1 cellular context compared by ENCODE assay signal in genomic region chr21:46082638-46083270, GRCh38.
TF ChIP-seq lines count a peak whose summit lies in the region.

No MANE protein-coding gene starts in this region.

TF ChIP-seq in GM23338, 12 proteins besides CTCF, POLR2A, EP300 and RAD21:
- TF ChIP-seq, protein P1, sequence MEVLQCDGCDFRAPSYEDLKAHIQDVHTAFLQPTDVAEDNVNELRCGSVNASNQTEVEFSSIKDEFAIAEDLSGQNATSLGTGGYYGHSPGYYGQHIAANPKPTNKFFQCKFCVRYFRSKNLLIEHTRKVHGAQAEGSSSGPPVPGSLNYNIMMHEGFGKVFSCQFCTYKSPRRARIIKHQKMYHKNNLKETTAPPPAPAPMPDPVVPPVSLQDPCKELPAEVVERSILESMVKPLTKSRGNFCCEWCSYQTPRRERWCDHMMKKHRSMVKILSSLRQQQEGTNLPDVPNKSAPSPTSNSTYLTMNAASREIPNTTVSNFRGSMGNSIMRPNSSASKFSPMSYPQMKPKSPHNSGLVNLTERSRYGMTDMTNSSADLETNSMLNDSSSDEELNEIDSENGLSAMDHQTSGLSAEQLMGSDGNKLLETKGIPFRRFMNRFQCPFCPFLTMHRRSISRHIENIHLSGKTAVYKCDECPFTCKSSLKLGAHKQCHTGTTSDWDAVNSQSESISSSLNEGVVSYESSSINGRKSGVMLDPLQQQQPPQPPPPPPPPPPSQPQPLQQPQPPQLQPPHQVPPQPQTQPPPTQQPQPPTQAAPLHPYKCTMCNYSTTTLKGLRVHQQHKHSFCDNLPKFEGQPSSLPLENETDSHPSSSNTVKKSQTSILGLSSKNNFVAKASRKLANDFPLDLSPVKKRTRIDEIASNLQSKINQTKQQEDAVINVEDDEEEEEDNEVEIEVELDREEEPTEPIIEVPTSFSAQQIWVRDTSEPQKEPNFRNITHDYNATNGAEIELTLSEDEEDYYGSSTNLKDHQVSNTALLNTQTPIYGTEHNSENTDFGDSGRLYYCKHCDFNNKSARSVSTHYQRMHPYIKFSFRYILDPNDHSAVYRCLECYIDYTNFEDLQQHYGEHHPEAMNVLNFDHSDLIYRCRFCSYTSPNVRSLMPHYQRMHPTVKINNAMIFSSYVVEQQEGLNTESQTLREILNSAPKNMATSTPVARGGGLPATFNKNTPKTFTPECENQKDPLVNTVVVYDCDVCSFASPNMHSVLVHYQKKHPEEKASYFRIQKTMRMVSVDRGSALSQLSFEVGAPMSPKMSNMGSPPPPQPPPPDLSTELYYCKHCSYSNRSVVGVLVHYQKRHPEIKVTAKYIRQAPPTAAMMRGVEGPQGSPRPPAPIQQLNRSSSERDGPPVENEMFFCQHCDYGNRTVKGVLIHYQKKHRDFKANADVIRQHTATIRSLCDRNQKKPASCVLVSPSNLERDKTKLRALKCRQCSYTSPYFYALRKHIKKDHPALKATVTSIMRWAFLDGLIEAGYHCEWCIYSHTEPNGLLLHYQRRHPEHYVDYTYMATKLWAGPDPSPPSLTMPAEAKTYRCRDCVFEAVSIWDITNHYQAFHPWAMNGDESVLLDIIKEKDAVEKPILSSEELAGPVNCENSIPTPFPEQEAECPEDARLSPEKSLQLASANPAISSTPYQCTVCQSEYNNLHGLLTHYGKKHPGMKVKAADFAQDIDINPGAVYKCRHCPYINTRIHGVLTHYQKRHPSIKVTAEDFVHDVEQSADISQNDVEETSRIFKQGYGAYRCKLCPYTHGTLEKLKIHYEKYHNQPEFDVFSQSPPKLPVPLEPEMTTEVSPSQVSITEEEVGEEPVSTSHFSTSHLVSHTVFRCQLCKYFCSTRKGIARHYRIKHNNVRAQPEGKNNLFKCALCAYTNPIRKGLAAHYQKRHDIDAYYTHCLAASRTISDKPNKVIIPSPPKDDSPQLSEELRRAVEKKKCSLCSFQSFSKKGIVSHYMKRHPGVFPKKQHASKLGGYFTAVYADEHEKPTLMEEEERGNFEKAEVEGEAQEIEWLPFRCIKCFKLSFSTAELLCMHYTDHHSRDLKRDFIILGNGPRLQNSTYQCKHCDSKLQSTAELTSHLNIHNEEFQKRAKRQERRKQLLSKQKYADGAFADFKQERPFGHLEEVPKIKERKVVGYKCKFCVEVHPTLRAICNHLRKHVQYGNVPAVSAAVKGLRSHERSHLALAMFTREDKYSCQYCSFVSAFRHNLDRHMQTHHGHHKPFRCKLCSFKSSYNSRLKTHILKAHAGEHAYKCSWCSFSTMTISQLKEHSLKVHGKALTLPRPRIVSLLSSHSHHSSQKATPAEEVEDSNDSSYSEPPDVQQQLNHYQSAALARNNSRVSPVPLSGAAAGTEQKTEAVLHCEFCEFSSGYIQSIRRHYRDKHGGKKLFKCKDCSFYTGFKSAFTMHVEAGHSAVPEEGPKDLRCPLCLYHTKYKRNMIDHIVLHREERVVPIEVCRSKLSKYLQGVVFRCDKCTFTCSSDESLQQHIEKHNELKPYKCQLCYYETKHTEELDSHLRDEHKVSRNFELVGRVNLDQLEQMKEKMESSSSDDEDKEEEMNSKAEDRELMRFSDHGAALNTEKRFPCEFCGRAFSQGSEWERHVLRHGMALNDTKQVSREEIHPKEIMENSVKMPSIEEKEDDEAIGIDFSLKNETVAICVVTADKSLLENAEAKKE (CRISPR knock-in tag; IDR thresholded peaks at IDR 0.05) = no peak
- TF ChIP-seq EZH2 (IDR thresholded peaks at IDR 0.05; ENCODE audit: low read depth, unreplicated experiment) (no peak), POLR2AphosphoS5 (IDR thresholded peaks at IDR 0.05; ENCODE audit: low read depth) (no peak), ZNF114 (CRISPR knock-in tag; IDR thresholded peaks at IDR 0.05) (no peak), EZH2phosphoT487 (IDR thresholded peaks at IDR 0.05; ENCODE audit: unreplicated experiment) (no peak), JUNB (IDR thresholded peaks at IDR 0.05; ENCODE audit: unreplicated experiment) (no peak), CREB1 (CRISPR knock-in tag; IDR thresholded peaks at IDR 0.05; ENCODE audit: low read depth) (no peak), STAT1 (IDR thresholded peaks at IDR 0.05; ENCODE audit: unreplicated experiment) (no peak), ZNF331 (CRISPR knock-in tag; IDR thresholded peaks at IDR 0.05; ENCODE audit: low read depth) (no peak)
- TF ChIP-seq, protein P2, sequence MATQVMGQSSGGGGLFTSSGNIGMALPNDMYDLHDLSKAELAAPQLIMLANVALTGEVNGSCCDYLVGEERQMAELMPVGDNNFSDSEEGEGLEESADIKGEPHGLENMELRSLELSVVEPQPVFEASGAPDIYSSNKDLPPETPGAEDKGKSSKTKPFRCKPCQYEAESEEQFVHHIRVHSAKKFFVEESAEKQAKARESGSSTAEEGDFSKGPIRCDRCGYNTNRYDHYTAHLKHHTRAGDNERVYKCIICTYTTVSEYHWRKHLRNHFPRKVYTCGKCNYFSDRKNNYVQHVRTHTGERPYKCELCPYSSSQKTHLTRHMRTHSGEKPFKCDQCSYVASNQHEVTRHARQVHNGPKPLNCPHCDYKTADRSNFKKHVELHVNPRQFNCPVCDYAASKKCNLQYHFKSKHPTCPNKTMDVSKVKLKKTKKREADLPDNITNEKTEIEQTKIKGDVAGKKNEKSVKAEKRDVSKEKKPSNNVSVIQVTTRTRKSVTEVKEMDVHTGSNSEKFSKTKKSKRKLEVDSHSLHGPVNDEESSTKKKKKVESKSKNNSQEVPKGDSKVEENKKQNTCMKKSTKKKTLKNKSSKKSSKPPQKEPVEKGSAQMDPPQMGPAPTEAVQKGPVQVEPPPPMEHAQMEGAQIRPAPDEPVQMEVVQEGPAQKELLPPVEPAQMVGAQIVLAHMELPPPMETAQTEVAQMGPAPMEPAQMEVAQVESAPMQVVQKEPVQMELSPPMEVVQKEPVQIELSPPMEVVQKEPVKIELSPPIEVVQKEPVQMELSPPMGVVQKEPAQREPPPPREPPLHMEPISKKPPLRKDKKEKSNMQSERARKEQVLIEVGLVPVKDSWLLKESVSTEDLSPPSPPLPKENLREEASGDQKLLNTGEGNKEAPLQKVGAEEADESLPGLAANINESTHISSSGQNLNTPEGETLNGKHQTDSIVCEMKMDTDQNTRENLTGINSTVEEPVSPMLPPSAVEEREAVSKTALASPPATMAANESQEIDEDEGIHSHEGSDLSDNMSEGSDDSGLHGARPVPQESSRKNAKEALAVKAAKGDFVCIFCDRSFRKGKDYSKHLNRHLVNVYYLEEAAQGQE (IDR thresholded peaks at IDR 0.05; ENCODE audit: unreplicated experiment) = no peak
